Comparison of ENCODE assay signal across 8 cellular contexts in the genomic region with DNA sequence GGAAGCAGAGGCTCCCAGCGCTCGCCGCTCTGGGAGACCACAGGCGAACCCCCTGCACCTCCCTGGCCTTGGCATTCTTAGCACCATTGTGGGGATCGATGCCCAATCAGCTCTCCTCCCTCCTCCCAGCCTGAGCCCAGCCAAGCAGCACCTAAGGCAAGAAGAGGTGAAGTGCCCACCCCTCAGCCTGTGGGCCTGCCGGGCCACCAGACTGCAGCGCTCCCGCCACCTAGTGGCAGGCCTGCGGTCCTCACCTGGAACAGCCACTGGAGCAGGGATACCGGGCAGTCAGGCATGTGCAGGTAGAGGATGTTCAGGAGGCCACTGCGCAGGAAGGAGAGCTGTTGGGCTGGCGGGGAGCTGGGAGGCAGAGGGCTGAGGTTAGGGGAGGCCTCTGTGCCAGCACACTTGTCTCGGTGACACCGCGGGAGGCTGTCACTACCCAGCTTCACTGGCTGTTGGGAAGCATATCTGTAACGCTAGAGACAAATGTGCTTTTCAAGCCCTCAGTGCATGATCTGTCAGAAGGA. TPM values are rescaled to one million over a fixed set of nuclear protein-coding genes. Genes with fewer than 3 reads are reported as not detected.
A peak's percentile ranks its signal among the peaks of the same experiment; 100 is the strongest.
DNase-seq lines count a peak whose midpoint lies in the region; ATAC-seq and TF ChIP-seq lines count a peak whose summit lies in the region.

No MANE protein-coding gene starts in this region.

- H3K4me1 ChIP-seq in BLaER1 (peaks cover 76% of the 10 kb centered on the region), GM23248 (ENCODE audit: insufficient read depth) (no peaks in the 10 kb centered on the region)

- in situ Hi-C loops in GM23248 (cut with MboI) = no loop called here
- in situ Hi-C loops in T47D (cut with HindIII; ENCODE audit: low pct_unique_long_range_greater_than_20kb, low sequenced_read_pairs) = no loop called here

- H3K9me2 ChIP-seq in GM23248 (ENCODE audit: insufficient read depth) = no peaks in the 10 kb centered on the region

- H2AFZ ChIP-seq in GM23248 = no peak overlapping the region

- H3K4me2 ChIP-seq in BLaER1 (peak overlapping the region; percentile 50), GM23248 (ENCODE audit: unreplicated experiment) (no peak overlapping the region)

- H3F3A ChIP-seq in GM23248 (ENCODE audit: insufficient read depth) = no peaks in the 10 kb centered on the region

- no peaks in the 10 kb centered on the region for H3K79me2 ChIP-seq in GM23248 (ENCODE audit: insufficient read depth)

- H3K9me3 ChIP-seq in BLaER1 = no peaks in the 10 kb centered on the region
- no peaks in the 10 kb centered on the region for H3K9me3 ChIP-seq in GM23248 (ENCODE audit: low read depth)

- H3K36me3 ChIP-seq in BLaER1 (no peaks in the 10 kb centered on the region), GM23248 (ENCODE audit: low read depth) (no peaks in the 10 kb centered on the region)

- no peak overlapping the region for H3K27ac ChIP-seq in BLaER1
- no peak overlapping the region for H3K27ac ChIP-seq in GM23248

- WGBS in GM23248 (ENCODE audit: low coverage in 1 of 2, low lambda C conversion rate in 2 of 2, missing lambda C conversion rate in 2 of 2), 2 experiments = 39 to 40% methylated on average over 16 of the region's 16 CpGs

- no peak overlapping the region for H3K4me3 ChIP-seq in BLaER1
- no peak overlapping the region for H3K4me3 ChIP-seq in GM23248
- H3K4me3 ChIP-seq in WI38 (ENCODE audit: low read depth, low read length) = no peak overlapping the region

- no peak for ATAC-seq in HG03439 (IDR thresholded peaks at IDR 0.05; ENCODE audit: unreplicated experiment)

- DNase-seq in GM23248 = peak; percentile 61
- DNase-seq in NCI-H2107 treated with DMSO at 0.1 percent for 48 hours (lab: John Stamatoyannopoulos, UW; ENCODE audit: unreplicated experiment) = peak; percentile 61
- peak; percentile 71 to 78 for DNase-seq in T47D (ENCODE audit: low read depth in 1 of 2, low spot score in 1 of 2)
- DNase-seq in inferior parietal cortex (ENCODE audit: extremely low spot score) = peak; percentile 80
- DNase-seq in stimulated activated CD4-positive, alpha-beta T cell treated with anti-CD3 and anti-CD28 coated beads, Interleukin-15, amount 100 ng/mL, for 24 hours = peak; percentile 83

- H4K20me1 ChIP-seq in BLaER1 = no peaks in the 10 kb centered on the region
- H4K20me1 ChIP-seq in GM23248 (ENCODE audit: insufficient read depth) = no peaks in the 10 kb centered on the region

- H3K27me3 ChIP-seq in BLaER1 (no peaks in the 10 kb centered on the region), GM23248 (replicated peaks; ENCODE audit: insufficient read depth) (peaks cover 28% of the 10 kb centered on the region)

- peak; percentile 71 for TF ChIP-seq CTCF in WI38 (IDR thresholded peaks at IDR 0.05; ENCODE audit: low read depth, low read length)

- H3K9ac ChIP-seq in BLaER1 = no peak overlapping the region
- no peak overlapping the region for H3K9ac ChIP-seq in GM23248

RNA-seq across cellular contexts. Expression of gene FAM178B, which starts 35.2 kb away (rescaled TPM):
- not detected in 2 replicates for total RNA-seq in GM23248 (2014; rRNA removed; shearing (Covaris generic))
- polyA plus RNA-seq in GM23248 (2016; fragmentation: Nextera tagmentation; extraction: Ambion mirVana) = 0.23 TPM in 1 of 2 replicates, not detected in the other
